12 cellular contexts compared by ENCODE assay signal in the genomic region with DNA sequence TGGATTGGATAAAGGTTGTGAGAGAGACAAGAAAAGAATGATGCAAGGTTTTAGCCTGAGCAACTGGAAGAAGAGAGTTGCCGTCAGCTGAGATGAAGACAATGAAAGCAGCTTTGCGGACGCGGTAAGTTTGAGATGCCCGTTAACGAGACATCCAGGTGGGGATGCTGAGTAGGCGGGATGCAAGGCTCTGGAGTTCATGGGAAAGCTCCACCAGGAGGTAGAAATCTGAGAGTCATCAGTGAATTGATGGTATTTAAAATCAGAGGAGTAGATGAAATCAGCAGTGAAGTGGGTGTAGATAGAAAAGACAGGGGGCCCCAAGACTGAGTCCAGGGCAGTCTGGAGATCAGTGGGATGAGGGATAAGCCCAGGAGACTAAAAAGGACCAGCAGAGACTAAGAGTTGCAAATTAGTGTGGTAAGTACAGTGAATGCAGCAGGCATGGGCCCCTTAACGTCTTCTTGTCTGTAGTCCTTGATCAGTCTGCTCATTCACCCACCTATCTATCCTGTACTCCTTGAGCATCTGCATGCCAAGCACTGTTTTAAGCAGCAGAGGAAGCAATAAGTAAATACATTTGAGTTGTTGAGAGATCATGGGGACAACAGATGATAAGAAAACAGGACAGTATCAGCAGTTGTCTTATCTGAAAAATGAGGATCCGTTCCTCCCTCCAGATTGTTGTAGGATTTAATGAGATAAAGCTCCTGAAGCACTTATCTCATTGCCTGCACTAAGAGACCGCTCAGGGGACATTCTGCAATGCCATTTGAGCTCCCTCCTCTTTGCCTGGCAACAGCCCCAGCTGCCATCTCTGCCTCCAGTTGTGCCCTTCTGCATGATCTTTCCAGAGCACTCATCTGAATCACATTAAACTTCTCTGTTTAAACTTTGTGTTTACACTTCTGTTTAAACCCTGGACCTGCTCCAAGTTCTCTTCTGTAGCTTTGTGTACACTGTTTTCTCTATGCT.
A peak's percentile ranks its signal among the peaks of the same experiment; 100 is the strongest.
DNase-seq lines count a peak whose midpoint lies in the region; ATAC-seq, FAIRE-seq and TF ChIP-seq lines count a peak whose summit lies in the region.
"Had no signal": no experiment of that assay in that cellular context is flagged by ENCODE, and none has a peak within 500 bp of the region (broad histone marks: within the 10 kb centered on the region; RNA-seq: fewer than 3 reads in every experiment).

No MANE protein-coding gene starts in this region.

- H3K4me3 Mint-ChIP-seq in H9: no peak overlapping the region; a peak in 1 of 5 replicates
- H3K4me3 Mint-ChIP-seq in neural crest cell: no peak overlapping the region

- H3K27me3 ChIP-seq in H9 (ENCODE audit: insufficient read depth, low read length): no peaks in the 10 kb centered on the region
- H3K27me3 ChIP-seq in K562 (ENCODE audit: control insufficient read depth in 2 of 2, insufficient read depth in 2 of 2, low read length in 2 of 2): peaks cover 5 to 19% of the 10 kb centered on the region in 2 experiments; a peak in 3 of 5 replicates

- H3K23ac ChIP-seq in H9 (ENCODE audit: insufficient read length, low read depth, low read length): no peak overlapping the region

- no peak overlapping the region for H3K4ac ChIP-seq in H9 (ENCODE audit: low read depth, low read length)

- H3K27ac ChIP-seq in H9 (ENCODE audit: insufficient read length, low read depth, low read length): no peak overlapping the region
- H3K27ac ChIP-seq in K562 (ENCODE audit: extremely low read depth, low read depth, low read length): no peak overlapping the region
- H3K27ac ChIP-seq: parathyroid adenoma had no signal

- no peak overlapping the region for H2BK20ac ChIP-seq in H9 (ENCODE audit: low read depth, low read length, poor library complexity, severe bottlenecking)

- no peaks in the 10 kb centered on the region for H3K9me1 ChIP-seq in K562 (ENCODE audit: control insufficient read depth, insufficient read depth, low read length)

- TF ChIP-seq CTCF in H9 (conservative IDR thresholded peaks at IDR 0.05): peak; percentile 58; the same call in 2 of the 3 replicates
- no peak for TF ChIP-seq CTCF in K562 (IDR thresholded peaks at IDR 0.05 in 2 of 3, conservative IDR thresholded peaks at IDR 0.05 in 1 of 3; ENCODE audit: insufficient read depth in 2 of 3, low read depth in 1 of 3, low read length in 3 of 3)
- TF ChIP-seq CTCF in neural crest cell (conservative IDR thresholded peaks at IDR 0.05): no peak

- peak overlapping the region in 2 of 3 experiments; percentile 3 to 32; a peak in 3 of 7 replicates for H3K27ac Mint-ChIP-seq in H9
- peak overlapping the region; percentile 0 for H3K27ac Mint-ChIP-seq in neural crest cell (ENCODE audit: unreplicated experiment)

- no peak overlapping the region for H4K5ac ChIP-seq in H9 (ENCODE audit: insufficient read length, low read depth, low read length)

- H3K4me1 Mint-ChIP-seq in H9 (peaks cover 16 to 18% of the 10 kb centered on the region in 2 experiments), neural crest cell (peaks cover 7% of the 10 kb centered on the region)

- WGBS in H9 (ENCODE audit: extremely low coverage, insufficient read length, low lambda C conversion rate): no CpG with 5 or more reads among the region's 10 CpGs
- 52% methylated on average over 10 of the region's 10 CpGs for WGBS in K562 (ENCODE audit: insufficient coverage, low coverage, missing lambda C conversion rate)

- no peak overlapping the region for H3K14ac ChIP-seq in H9 (ENCODE audit: insufficient read depth, low read length)

- H3K79me2 ChIP-seq in H9 (ENCODE audit: insufficient read depth, low read length) (no peaks in the 10 kb centered on the region), K562 (ENCODE audit: control insufficient read depth, insufficient read depth, low read length) (no peaks in the 10 kb centered on the region)
- H3K79me2 ChIP-seq: parathyroid adenoma had no signal

- no peak for TF ChIP-seq POLR2A in K562 (conservative IDR thresholded peaks at IDR 0.05)

- H4K91ac ChIP-seq in H9 (ENCODE audit: insufficient read length, low read depth, low read length): no peak overlapping the region

- no peak overlapping the region for H2AK5ac ChIP-seq in H9 (ENCODE audit: insufficient read length, low read length)

- H3K79me1 ChIP-seq in H9 (ENCODE audit: insufficient read depth, low read depth, low read length, poor library complexity, severe bottlenecking): no peaks in the 10 kb centered on the region

- H2BK15ac ChIP-seq in H9 (ENCODE audit: low read depth, low read length): no peak overlapping the region

- no peak for FAIRE-seq in K562 (lab: Jason Lieb, UNC)
- FAIRE-seq: H54, TTC549 had no signal

- H2BK120ac ChIP-seq in H9 (ENCODE audit: low read depth, low read length, poor library complexity, severe bottlenecking): no peak overlapping the region

- H3K9me3 ChIP-seq in H9 (ENCODE audit: control insufficient read depth, low read depth, low read length) (no peaks in the 10 kb centered on the region), K562 (replicated peaks; ENCODE audit: control insufficient read depth, insufficient read depth, low read depth, low read length) (no peaks in the 10 kb centered on the region)

- ATAC-seq in K562 (peak; percentile 50), Right ventricle myocardium inferior (no peak), HG03565 (IDR thresholded peaks at IDR 0.05; ENCODE audit: unreplicated experiment) (no peak), GM19463 (IDR thresholded peaks at IDR 0.05; ENCODE audit: unreplicated experiment) (no peak)

- no peaks in the 10 kb centered on the region for H4K20me1 ChIP-seq in H9 (ENCODE audit: control insufficient read depth, insufficient read depth, insufficient read length)
- H4K20me1 ChIP-seq in K562 (replicated peaks; ENCODE audit: control insufficient read depth, insufficient read depth, low read length): no peaks in the 10 kb centered on the region

- H3K18ac ChIP-seq in H9 (ENCODE audit: insufficient read length, low read depth, low read length): no peak overlapping the region

- no peaks in the 10 kb centered on the region; the same call in 1 of the 2 replicates for H3K4me1 ChIP-seq in H9 (ENCODE audit: insufficient read depth, low read length)
- peaks cover 2 to 8% of the 10 kb centered on the region in 2 experiments; a peak in 3 of 5 replicates for H3K4me1 ChIP-seq in K562 (replicated peaks in 1 of 2; ENCODE audit: control insufficient read depth in 2 of 2, insufficient read depth in 2 of 2, low read length in 2 of 2)

- no peak overlapping the region for H3T11ph ChIP-seq in H9 (ENCODE audit: low read length)

- peaks cover 0 to 6% (median 4%) of the 10 kb centered on the region in 3 experiments; a peak in 2 of 7 replicates for H3K36me3 Mint-ChIP-seq in H9 (ENCODE audit: insufficient read depth in 1 of 3, low read depth in 3 of 3)
- peaks cover 2% of the 10 kb centered on the region for H3K36me3 Mint-ChIP-seq in neural crest cell (ENCODE audit: low read depth)

- no peak for TF ChIP-seq RAD21 in K562 (CRISPR knock-in tag; conservative IDR thresholded peaks at IDR 0.05 in 1 of 2, IDR thresholded peaks at IDR 0.05 in 1 of 2)

- BruUV-seq in K562 (replicated peaks; lab: Mats Ljungman, UMichigan): no TSS peak

- H3K27me3 Mint-ChIP-seq in H9 (ENCODE audit: low read depth) (peaks cover 4% of the 10 kb centered on the region), neural crest cell (ENCODE audit: low read depth) (peaks cover 3% of the 10 kb centered on the region)

- POLR2A ChIA-PET in K562 (lab: Yijun Ruan, JAX): interaction anchor here (0.6 to 2.4 kb wide), 4 partner anchors 12 to 84 kb away, joined by 3 to 8 read pairs (median 4); no protein-coding TSS in a partner anchor

- no peak overlapping the region for H2BK5ac ChIP-seq in H9 (ENCODE audit: insufficient read length, low read length)

- in situ Hi-C loops in K562 (cut with MboI): no loop called here

- CTCF ChIA-PET in K562 (lab: Yijun Ruan, JAX; ENCODE audit: low intra/inter-chr PET ratio): no interaction called here

- no peak overlapping the region for H2BK12ac ChIP-seq in H9 (ENCODE audit: insufficient read length, low read depth, low read length)

- H3K9ac ChIP-seq in H9 (ENCODE audit: extremely low read depth, insufficient read length, low read length) (no peak overlapping the region), K562 (ENCODE audit: insufficient read depth in 1 of 2, low read depth in 2 of 2, low read length in 2 of 2) (no peak overlapping the region)
- H3K9ac ChIP-seq: parathyroid adenoma had no signal

- DNase-seq in H9 (peak; percentile 70), NCI-H345 (lab: John Stamatoyannopoulos, UW) (peak; percentile 95), K562 (ENCODE audit: extremely low read depth in 1 of 4, low spot score in 3 of 4) (peak in 1 of 4 experiments; percentile 21), neural crest cell (ENCODE audit: low read depth, low spot score) (no peak), activated gamma-delta T cell treated with Interleukin-2 at 50 U/mL for 16 hours (no peak), Right ventricle myocardium inferior (ENCODE audit: missing footprints) (no peak)
- DNase-seq: NCI-H526 treated with DMSO at 0.1 percent for 48 hours had no signal

- no peak for TF ChIP-seq EP300 in K562 (IDR thresholded peaks at IDR 0.05; ENCODE audit: low read length)

- no peaks in the 10 kb centered on the region for H3K36me3 ChIP-seq in K562 (ENCODE audit: control insufficient read depth, insufficient read depth, low read length)

- H3K9me3 Mint-ChIP-seq in H9 (no peaks in the 10 kb centered on the region), neural crest cell (no peaks in the 10 kb centered on the region)

- no peak overlapping the region for H3K4me3 ChIP-seq in K562

- H2AFZ ChIP-seq in H9 (ENCODE audit: low read length): no peak overlapping the region
- H2AFZ ChIP-seq in K562 (ENCODE audit: low read depth, low read length): no peak overlapping the region
- H2AFZ ChIP-seq: parathyroid adenoma had no signal

- no peak overlapping the region for H3K56ac ChIP-seq in H9 (ENCODE audit: insufficient read length, low read depth, low read length)

- no peaks in the 10 kb centered on the region for H3K23me2 ChIP-seq in H9 (ENCODE audit: insufficient read length, low read depth, low read length, poor library complexity, severe bottlenecking)

- intact Hi-C loops in K562 (cut with micrococcal nuclease) (no loop called here), Right ventricle myocardium inferior (cut with DNase I) (no loop called here)

- no peak overlapping the region for H4K8ac ChIP-seq in H9 (replicated peaks; ENCODE audit: insufficient read length, low read depth, low read length)

- H3K4me2 ChIP-seq in H9 (ENCODE audit: insufficient read depth, insufficient read length, low read length): no peak overlapping the region
- no peak overlapping the region for H3K4me2 ChIP-seq in K562 (ENCODE audit: insufficient read depth, low read length)

TF ChIP-seq in K562, 482 proteins besides CTCF, POLR2A, EP300 and RAD21 (continues in another document):
- 0 out of 2 replicates have a peak, but pooled peaks have one; percentile 12 for TF ChIP-seq FOSL1 (tag; conservative IDR thresholded peaks at IDR 0.05)
- no peak for TF ChIP-seq SMC3 (conservative IDR thresholded peaks at IDR 0.05; ENCODE audit: insufficient read depth, low read depth, low read length)
- peak; percentile 22; the same call in 1 of the 2 replicates for TF ChIP-seq TCF3 (CRISPR knock-in tag; IDR thresholded peaks at IDR 0.05)
- TF ChIP-seq SOX6 (IDR thresholded peaks at IDR 0.05): peak; percentile 58; the same call in 1 of the 2 replicates
- TF ChIP-seq TEAD4 (IDR thresholded peaks at IDR 0.05; ENCODE audit: low read length): peak; percentile 66
- TF ChIP-seq TEAD4 (CRISPR knock-in tag; IDR thresholded peaks at IDR 0.05; ENCODE audit: borderline replicate concordance): no peak

Comparison
In these comparisons a context has a peak if more than half of its experiments do, and no peak if none do; other contexts are left out.
1. DNase-seq: peak in H9 (single experiment) and NCI-H345 (single experiment); none in neural crest cell (single experiment), activated gamma-delta T cell treated with Interleukin-2 at 50 U/mL for 16 hours (single experiment) and Right ventricle myocardium inferior (single experiment).